Comparison of ENCODE assay signal across 8 cellular contexts in genomic region chr17:77609553-77610517, GRCh38.
DNase-seq lines count a peak whose midpoint lies in the region; ATAC-seq and TF ChIP-seq lines count a peak whose summit lies in the region.

No MANE protein-coding gene starts in this region.

- no peaks in the 10 kb centered on the region for H3K36me3 ChIP-seq in breast epithelium
- H3K36me3 ChIP-seq in suprapubic skin = no peaks in the 10 kb centered on the region

- POLR2A ChIA-PET in MCF 10A (lab: Yijun Ruan, JAX) = no interaction called here

- peak; percentile 95 to 98 for ATAC-seq in naive B cell (ENCODE audit: low read depth in 2 of 2)
- ATAC-seq in GM19328 (IDR thresholded peaks at IDR 0.05; ENCODE audit: unreplicated experiment) = no peak
- no peak for ATAC-seq in HG03521 (IDR thresholded peaks at IDR 0.05; ENCODE audit: unreplicated experiment)

- no peak for TF ChIP-seq CTCF in breast epithelium (IDR thresholded peaks at IDR 0.05)
- no peak for TF ChIP-seq CTCF in MCF 10A (IDR thresholded peaks at IDR 0.05; ENCODE audit: unreplicated experiment)
- TF ChIP-seq CTCF in suprapubic skin (IDR thresholded peaks at IDR 0.05) = no peak

- 59% methylated on average over 26 of the region's 26 CpGs for whole genome bisulfite sequencing in suprapubic skin

- intact Hi-C loops in breast epithelium (cut with DNase I; ENCODE audit: low total_unique reads) (no loop called here), MCF 10A (cut with micrococcal nuclease) (no loop called here)

- no peaks in the 10 kb centered on the region for H3K36me3 Mint-ChIP-seq in MCF 10A (ENCODE audit: insufficient read depth, unreplicated experiment)
- H3K36me3 Mint-ChIP-seq in naive B cell = no peaks in the 10 kb centered on the region

- H3K4me3 ChIP-seq in breast epithelium (peak overlapping the region in 2 of 3 donors; percentile 10 to 33), suprapubic skin (peak overlapping the region; percentile 8)

- no peak for TF ChIP-seq EP300 in suprapubic skin (IDR thresholded peaks at IDR 0.05)

- BruUV-seq in MCF 10A (replicated peaks; lab: Mats Ljungman, UMichigan) = no TSS peak

- peak overlapping the region; percentile 48 to 87 for H3K27ac ChIP-seq in breast epithelium
- peak overlapping the region; percentile 69 for H3K27ac ChIP-seq in suprapubic skin

- H3K9me3 ChIP-seq in breast epithelium (no peaks in the 10 kb centered on the region), suprapubic skin (no peaks in the 10 kb centered on the region)

- H3K27me3 ChIP-seq in breast epithelium (no peaks in the 10 kb centered on the region), suprapubic skin (peaks cover 6% of the 10 kb centered on the region)

- TF ChIP-seq POLR2A in breast epithelium (IDR thresholded peaks at IDR 0.05) (no peak), suprapubic skin (IDR thresholded peaks at IDR 0.05) (no peak)

- H3K27ac Mint-ChIP-seq in MCF 10A (ENCODE audit: low read depth, unreplicated experiment) (no peak overlapping the region), naive B cell (peak overlapping the region in 5 of 6 donors; percentile 75 to 95 (median 87))

- H3K9me3 Mint-ChIP-seq in MCF 10A (ENCODE audit: unreplicated experiment) (no peaks in the 10 kb centered on the region), naive B cell (peaks cover 0 to 5% (median 0%) of the 10 kb centered on the region in 7 donors)

- H3K4me3 Mint-ChIP-seq in MCF 10A (ENCODE audit: unreplicated experiment) (no peak overlapping the region), naive B cell (peak overlapping the region; percentile 50 to 94 (median 86))

- H3K4me1 ChIP-seq in breast epithelium (no peaks in the 10 kb centered on the region), suprapubic skin (peaks cover 32% of the 10 kb centered on the region)

- H3K27me3 Mint-ChIP-seq in MCF 10A (ENCODE audit: insufficient read depth, unreplicated experiment) (peaks cover 16% of the 10 kb centered on the region), naive B cell (peaks cover 0 to 9% (median 5%) of the 10 kb centered on the region in 3 donors)

- CTCF ChIA-PET in MCF 10A (lab: Yijun Ruan, JAX) = no interaction called here

- DNase-seq in breast epithelium (ENCODE audit: low spot score in 2 of 2) = no peak
- DNase-seq in MCF 10A (ENCODE audit: unreplicated experiment) = no peak
- peak; percentile 14 for DNase-seq in activated T-helper 9 cell treated with anti-CD3 and anti-CD28 coated beads, Interleukin-2, amount 50 U/mL, for 16 hours (ENCODE audit: low read depth)
- DNase-seq in naive B cell = peak; percentile 75
- peak in 1 of 2 donors; percentile 57 for DNase-seq in suprapubic skin (ENCODE audit: low spot score in 2 of 2)
- no peak for DNase-seq in H4 (ENCODE audit: low spot score)

- H3K4me1 Mint-ChIP-seq in MCF 10A (ENCODE audit: insufficient read depth, unreplicated experiment) = peaks cover 7% of the 10 kb centered on the region
- H3K4me1 Mint-ChIP-seq in naive B cell = peaks cover 29 to 30% (median 30%) of the 10 kb centered on the region in 3 donors

Comparison
In these comparisons a context has a peak if more than half of its experiments do, and no peak if none do; other contexts are left out.
1. DNase-seq: peak in activated T-helper 9 cell treated with anti-CD3 and anti-CD28 coated beads, Interleukin-2, amount 50 U/mL, for 16 hours (single experiment) and naive B cell (single experiment); none in breast epithelium (0 of 2), MCF 10A (single experiment) and H4 (single experiment).
2. ATAC-seq: peak in naive B cell (2 of 2); none in GM19328 (single experiment) and HG03521 (single experiment).